ENCODE assay signal across 9 cellular contexts in genomic region chr5:174951151-174951780, GRCh38.
DNase-seq lines count a peak whose midpoint lies in the region; ATAC-seq and TF ChIP-seq lines count a peak whose summit lies in the region.
"Had no signal": no experiment of that assay in that cellular context is flagged by ENCODE, and none has a peak within 500 bp of the region (broad histone marks: within the 10 kb centered on the region; RNA-seq: fewer than 3 reads in every experiment).

No MANE protein-coding gene starts in this region.

- no peak overlapping the region for H3K4me3 Mint-ChIP-seq in activated CD8-positive, alpha-beta T cell treated with anti-CD3 and anti-CD28 coated beads, Interleukin-2, amount 10 ng/mL, durations not matched to agents 7 days and 5 days
- no peak overlapping the region for H3K4me3 Mint-ChIP-seq in stimulated activated memory B cell treated with anti-CD40 and anti-IgM and Interleukin-4, amounts not matched to agents 10 μg/mL and 1 μg/mL and 100 μg/mL, for 72 hours
- H3K4me3 Mint-ChIP-seq: stimulated activated naive CD8-positive, alpha-beta T cell treated with anti-CD3 and anti-CD28 coated beads, Interleukin-15, Interleukin-2, amounts not matched to agents 100 ng/mL and 50 ng/mL, for 24 hours had no signal

- no peaks in the 10 kb centered on the region for H3K27me3 Mint-ChIP-seq in activated CD8-positive, alpha-beta T cell treated with anti-CD3 and anti-CD28 coated beads, Interleukin-2, amount 10 ng/mL, durations not matched to agents 7 days and 5 days (ENCODE audit: low read depth)
- H3K27me3 Mint-ChIP-seq in stimulated activated memory B cell treated with anti-CD40 and anti-IgM and Interleukin-4, amounts not matched to agents 10 μg/mL and 1 μg/mL and 100 μg/mL, for 72 hours, result no peaks in the 10 kb centered on the region

- H3K9me3 Mint-ChIP-seq in activated CD8-positive, alpha-beta T cell treated with anti-CD3 and anti-CD28 coated beads, Interleukin-2, amount 10 ng/mL, durations not matched to agents 7 days and 5 days (ENCODE audit: insufficient read depth), result no peaks in the 10 kb centered on the region
- no peaks in the 10 kb centered on the region for H3K9me3 Mint-ChIP-seq in stimulated activated memory B cell treated with anti-CD40 and anti-IgM and Interleukin-4, amounts not matched to agents 10 μg/mL and 1 μg/mL and 100 μg/mL, for 72 hours
- H3K9me3 Mint-ChIP-seq: stimulated activated naive CD8-positive, alpha-beta T cell treated with anti-CD3 and anti-CD28 coated beads, Interleukin-15, Interleukin-2, amounts not matched to agents 100 ng/mL and 50 ng/mL, for 24 hours had no signal

- POLR2A ChIA-PET in activated CD8-positive, alpha-beta T cell treated with anti-CD3 and anti-CD28 coated beads, Interleukin-2, amount 10 ng/mL, durations not matched to agents 7 days and 5 days (lab: Charles Lee), result no interaction called here

- H3K4me1 Mint-ChIP-seq in activated CD8-positive, alpha-beta T cell treated with anti-CD3 and anti-CD28 coated beads, Interleukin-2, amount 10 ng/mL, durations not matched to agents 7 days and 5 days (ENCODE audit: low read depth), result no peaks in the 10 kb centered on the region
- H3K4me1 Mint-ChIP-seq in stimulated activated memory B cell treated with anti-CD40 and anti-IgM and Interleukin-4, amounts not matched to agents 10 μg/mL and 1 μg/mL and 100 μg/mL, for 72 hours, result no peaks in the 10 kb centered on the region

- DNase-seq in A172 (ENCODE audit: low spot score) (peak; percentile 72), GM13976 (ENCODE audit: low spot score) (peak; percentile 79), NCI-H69 (lab: John Stamatoyannopoulos, UW) (peak; percentile 78), epidermal melanocyte (ENCODE audit: insufficient read length, low spot score) (peak; percentile 68), myocyte (ENCODE audit: low read depth) (peak; percentile 78)
- DNase-seq in activated CD8-positive, alpha-beta T cell treated with anti-CD3 and anti-CD28 coated beads, Interleukin-2, amount 10 ng/mL, durations not matched to agents 7 days and 5 days, result peak; percentile 66

- no peaks in the 10 kb centered on the region for H3K36me3 Mint-ChIP-seq in activated CD8-positive, alpha-beta T cell treated with anti-CD3 and anti-CD28 coated beads, Interleukin-2, amount 10 ng/mL, durations not matched to agents 7 days and 5 days (ENCODE audit: low read depth)
- no peaks in the 10 kb centered on the region for H3K36me3 Mint-ChIP-seq in stimulated activated memory B cell treated with anti-CD40 and anti-IgM and Interleukin-4, amounts not matched to agents 10 μg/mL and 1 μg/mL and 100 μg/mL, for 72 hours

- no peak overlapping the region for H3K27ac Mint-ChIP-seq in activated CD8-positive, alpha-beta T cell treated with anti-CD3 and anti-CD28 coated beads, Interleukin-2, amount 10 ng/mL, durations not matched to agents 7 days and 5 days
- no peak overlapping the region for H3K27ac Mint-ChIP-seq in stimulated activated memory B cell treated with anti-CD40 and anti-IgM and Interleukin-4, amounts not matched to agents 10 μg/mL and 1 μg/mL and 100 μg/mL, for 72 hours
- H3K27ac Mint-ChIP-seq: stimulated activated naive CD8-positive, alpha-beta T cell treated with anti-CD3 and anti-CD28 coated beads, Interleukin-15, Interleukin-2, amounts not matched to agents 100 ng/mL and 50 ng/mL, for 24 hours had no signal

- CTCF ChIA-PET in activated CD8-positive, alpha-beta T cell treated with anti-CD3 and anti-CD28 coated beads, Interleukin-2, amount 10 ng/mL, durations not matched to agents 7 days and 5 days (lab: Charles Lee), result interaction anchor here (0.7 to 1.9 kb wide), 8 partner anchors 14 to 583 kb away, joined by 3 to 8 read pairs (median 4); partner anchors contain the start of gene DRD1

- peak; percentile 61 for ATAC-seq in HG03457 (IDR thresholded peaks at IDR 0.05; ENCODE audit: unreplicated experiment)
- peak; percentile 80 for ATAC-seq in activated CD8-positive, alpha-beta T cell treated with anti-CD3 and anti-CD28 coated beads, Interleukin-2, amount 10 ng/mL, durations not matched to agents 7 days and 5 days
- peak; percentile 63 for ATAC-seq in stimulated activated memory B cell treated with anti-CD40 and anti-IgM and Interleukin-4, amounts not matched to agents 10 μg/mL and 1 μg/mL and 100 μg/mL, for 72 hours

- in situ Hi-C loops in GM13976 (cut with MboI; ENCODE audit: low sequenced_read_pairs, unreplicated experiment), result loop anchor here (10.0 kb wide), 1 partner anchor 494 kb away; the partner anchor contains the start of gene DRD1

- peak; percentile 85 for TF ChIP-seq CTCF in GM13976 (IDR thresholded peaks at IDR 0.05; ENCODE audit: borderline replicate concordance, control extremely low read depth, extremely low read depth, insufficient read depth, missing control alignments)

Comparison
In these comparisons a context has a peak if more than half of its experiments do, and no peak if none do; other contexts are left out.
1. Peak in every context shown above with its lines: DNase-seq and ATAC-seq.